In the genomic region with DNA sequence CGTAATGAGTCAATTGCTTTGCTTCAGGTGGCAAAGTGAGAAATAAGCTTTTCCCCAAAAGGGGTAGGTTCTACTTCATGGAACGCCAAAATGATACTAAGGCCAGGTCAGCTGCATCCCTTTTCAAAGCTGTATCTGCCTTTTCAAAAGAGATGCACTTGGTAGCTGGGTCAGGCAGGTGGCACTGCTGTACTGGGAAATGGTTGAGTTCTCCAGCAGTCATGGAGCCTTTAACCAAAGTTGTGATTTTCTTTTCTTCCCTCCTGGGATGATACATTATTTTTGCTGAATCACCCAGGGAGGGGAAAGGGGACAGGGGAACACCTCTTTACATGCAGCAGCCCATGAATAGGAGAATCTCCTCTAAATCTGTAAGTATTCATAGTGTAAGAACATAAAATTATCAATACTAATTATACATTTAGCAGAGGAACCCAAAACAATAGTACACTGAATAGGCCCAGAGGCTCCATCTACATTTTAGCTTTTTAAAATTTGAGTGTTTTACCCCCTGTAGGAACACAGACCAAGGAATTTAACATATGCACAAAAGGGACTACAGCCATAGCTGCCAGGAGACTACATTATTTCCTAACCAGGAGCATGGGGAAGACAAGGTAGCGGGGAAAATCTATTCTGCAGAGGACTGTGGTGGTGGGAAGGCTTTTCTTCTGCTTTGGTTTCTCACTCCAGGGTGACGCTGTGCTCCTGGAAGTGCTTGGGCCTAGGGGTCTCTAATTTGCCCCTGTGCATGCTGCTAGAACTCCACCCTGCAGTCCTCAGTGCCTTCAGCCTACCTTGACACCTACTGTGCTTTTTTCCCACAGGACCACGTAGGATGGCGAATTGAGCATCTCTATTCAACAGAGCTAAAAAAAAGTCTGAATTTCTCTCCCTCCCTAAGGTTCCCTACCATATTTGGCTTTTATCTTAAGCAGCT, we compare ENCODE assay signal across 8 cellular contexts. TPM values are rescaled to one million over a fixed set of nuclear protein-coding genes. Genes with fewer than 3 reads are reported as not detected.
DNase-seq lines count a peak whose midpoint lies in the region; ATAC-seq and TF ChIP-seq lines count a peak whose summit lies in the region.

No MANE protein-coding gene starts in this region.

- ATAC-seq in left cardiac atrium, result peak; percentile 94 to 95
- peak; percentile 85 to 97 (median 88) for ATAC-seq in psoas muscle
- ATAC-seq in GM18858 (IDR thresholded peaks at IDR 0.05; ENCODE audit: unreplicated experiment), result no peak

- H3K4me3 ChIP-seq in Karpas-422 (ENCODE audit: low read length) (no peak overlapping the region), psoas muscle (no peak overlapping the region)

- H3K36me3 ChIP-seq in Karpas-422 (ENCODE audit: insufficient read depth, low read length), result no peaks in the 10 kb centered on the region
- H3K36me3 ChIP-seq in psoas muscle (ENCODE audit: insufficient read depth in 1 of 2, low read depth in 1 of 2), result peaks cover 0 to 3% of the 10 kb centered on the region in 2 donors

- no peak overlapping the region for H3K4me2 ChIP-seq in Karpas-422 (ENCODE audit: low read depth, low read length, poor library complexity, severe bottlenecking)

- H4K20me1 ChIP-seq in Karpas-422 (ENCODE audit: insufficient read depth, low read depth, low read length), result no peaks in the 10 kb centered on the region

- H3K9me3 ChIP-seq in Karpas-422 (ENCODE audit: low read length) (no peaks in the 10 kb centered on the region), psoas muscle (no peaks in the 10 kb centered on the region)

- no peak overlapping the region for H2AFZ ChIP-seq in Karpas-422 (ENCODE audit: low read length)

- TF ChIP-seq CTCF in psoas muscle (IDR thresholded peaks at IDR 0.05), result peak; percentile 77

- peak; percentile 3 for DNase-seq in NK-92 treated with Interleukin-12 subunit alpha and Interleukin-12 subunit beta, amount 100 ng/mL, for 24 hours (lab: John Stamatoyannopoulos, UW)
- no peak for DNase-seq in NK-92 (lab: John Stamatoyannopoulos, UW; ENCODE audit: unreplicated experiment)
- DNase-seq in Karpas-422, result peak; percentile 77
- DNase-seq in SK-N-DZ (ENCODE audit: low spot score), result peak; percentile 49
- DNase-seq in amygdala (lab: John Stamatoyannopoulos, UW), result peak in 39 of 56 donors; percentile 1 to 70 (median 23)
- peak; percentile 56 for DNase-seq in left cardiac atrium
- peak; percentile 34 to 64 for DNase-seq in psoas muscle

- H3K27ac ChIP-seq in Karpas-422 (ENCODE audit: low read length), result 0 out of 2 replicates have a peak overlapping the region, but pooled peaks have one; percentile 20
- H3K27ac ChIP-seq in psoas muscle, result no peak overlapping the region

- H3K4me1 ChIP-seq in Karpas-422 (ENCODE audit: low read length) (peaks cover 5% of the 10 kb centered on the region; the same call in 1 of the 2 replicates), psoas muscle (no peaks in the 10 kb centered on the region)

- H3K27me3 ChIP-seq in Karpas-422 (ENCODE audit: low read length), result no peaks in the 10 kb centered on the region
- H3K27me3 ChIP-seq in psoas muscle (ENCODE audit: insufficient read depth in 3 of 3, low read length in 2 of 3), result no peaks in the 10 kb centered on the region

- intact Hi-C loops in left cardiac atrium (cut with DNase I) (loop anchor here (2.0 to 10.0 kb wide), 4 partner anchors 141 to 264 kb away; no protein-coding TSS in a partner anchor), psoas muscle (cut with DNase I) (loop anchor here (1.0 to 10.0 kb wide), 5 partner anchors 144 to 414 kb away; no protein-coding TSS in a partner anchor)

- peaks cover 36% of the 10 kb centered on the region; the same call in 1 of the 2 replicates for H3K79me2 ChIP-seq in Karpas-422 (ENCODE audit: low read length)

- H3K9me2 ChIP-seq in Karpas-422 (replicated peaks; ENCODE audit: insufficient read depth, low read length), result no peaks in the 10 kb centered on the region

- H3K9ac ChIP-seq in Karpas-422 (ENCODE audit: low read length), result no peak overlapping the region

- WGBS in psoas muscle, 3 donors, result 80 to 83% (median 80%) methylated on average over 6 of the region's 6 CpGs

RNA-seq across cellular contexts. Expression of a gene that starts 6.4 kb away (rescaled TPM):
- total RNA-seq in Karpas-422 (2014; rRNA removed; shearing (Covaris generic); ENCODE audit: low replicate concordance), result not detected in 2 replicates
- 0.24 and 0.90 TPM in 2 replicates for polyA plus RNA-seq in SK-N-DZ (2014; cell fraction: cytosol; rRNA removed)
- polyA plus RNA-seq in SK-N-DZ (2014; cell fraction: nucleus; rRNA removed), result 0.19 and 0.77 TPM in 2 replicates
- total RNA-seq in left cardiac atrium, result 10 to 100 TPM; 15.7 to 33.5 TPM
- under 1 TPM in 1 of 4 donors, not detected in 3; 0.15 TPM for total RNA-seq in psoas muscle
- polyA plus RNA-seq in psoas muscle, result under 1 TPM in 1 of 3 donors, not detected in 2; 0.01 TPM

Comparison
In these comparisons a context has a peak if more than half of its experiments do, and no peak if none do; other contexts are left out.
1. RNA of a gene that starts 6.4 kb away (total RNA-seq): 15.7 to 33.5 TPM in left cardiac atrium; 0.15 TPM in psoas muscle and not detected in Karpas-422; every median in the first group is over 10 times any median in the second.